In the genomic region with DNA sequence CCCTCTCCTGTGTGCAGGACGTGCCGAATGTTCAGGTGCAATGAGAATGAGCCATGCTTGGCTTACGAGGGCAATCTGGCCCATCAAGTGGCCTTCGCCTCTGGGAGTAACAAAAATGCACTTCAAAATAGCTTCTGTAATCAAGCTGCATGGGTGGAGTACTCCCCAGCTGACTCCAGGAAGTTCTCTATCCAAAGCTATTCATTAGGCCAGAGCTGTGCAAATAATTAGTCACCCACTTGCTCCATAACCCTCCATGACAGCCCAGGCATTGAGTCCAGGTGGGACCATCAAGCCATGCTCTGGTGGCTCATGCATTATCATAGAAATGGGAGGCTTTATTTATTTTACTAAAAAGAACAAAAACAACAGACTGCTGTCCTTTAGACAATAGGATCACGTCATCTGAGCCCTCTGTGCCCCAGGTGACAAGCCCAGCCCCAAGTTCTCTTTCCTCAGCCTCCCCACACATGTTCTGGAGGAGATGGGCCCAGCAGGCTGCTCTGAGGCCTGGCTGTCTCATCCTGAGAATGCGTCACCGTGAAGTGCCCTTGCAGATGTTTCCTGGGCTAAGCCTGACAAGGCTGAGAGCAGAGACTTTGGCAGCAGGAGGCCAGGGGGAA, we compare ENCODE assay signal across 8 cellular contexts.
DNase-seq lines count a peak whose midpoint lies in the region; ATAC-seq, FAIRE-seq and TF ChIP-seq lines count a peak whose summit lies in the region.

No MANE protein-coding gene starts in this region.

- H2AFZ ChIP-seq in neural progenitor cell (replicated peaks), result no peak overlapping the region

- ATAC-seq in GM21367 (IDR thresholded peaks at IDR 0.05; ENCODE audit: unreplicated experiment), result peak; percentile 91

- H3K36me3 ChIP-seq in neural progenitor cell, result no peaks in the 10 kb centered on the region

- H3K9me3 Mint-ChIP-seq in neural progenitor cell (no peaks in the 10 kb centered on the region), glutamatergic neuron (ENCODE audit: unreplicated experiment) (no peaks in the 10 kb centered on the region)

- DNase-seq in COLO668 (lab: John Stamatoyannopoulos, UW; ENCODE audit: unreplicated experiment) (peak; percentile 96), HT-29 (ENCODE audit: low spot score) (peak; percentile 89), T-helper 2 cell (peak in 4 of 5 experiments; percentile 49 to 91 (median 62)), dermis microvascular lymphatic vessel endothelial cell (ENCODE audit: low read depth in 2 of 2) (peak; percentile 78 to 99), neural progenitor cell (ENCODE audit: low spot score) (no peak), glutamatergic neuron (no peak), H54 (ENCODE audit: insufficient read length, low spot score) (no peak)

- no peaks in the 10 kb centered on the region for H3K79me2 ChIP-seq in neural progenitor cell (ENCODE audit: low read depth)

- peaks cover 23% of the 10 kb centered on the region for H3K4me1 Mint-ChIP-seq in neural progenitor cell
- H3K4me1 Mint-ChIP-seq in glutamatergic neuron (ENCODE audit: low read depth, unreplicated experiment), result no peaks in the 10 kb centered on the region

- no peak overlapping the region for H3K4me3 ChIP-seq in neural progenitor cell

- H3K9me3 ChIP-seq in neural progenitor cell (ENCODE audit: low read depth), result no peaks in the 10 kb centered on the region

- peak overlapping the region; percentile 80 for H3K27ac Mint-ChIP-seq in neural progenitor cell
- no peak overlapping the region for H3K27ac Mint-ChIP-seq in glutamatergic neuron (ENCODE audit: unreplicated experiment)

- H3F3A ChIP-seq in neural progenitor cell (ENCODE audit: low read depth), result no peaks in the 10 kb centered on the region

- peaks cover 18% of the 10 kb centered on the region for H3K4me1 ChIP-seq in neural progenitor cell

- H3K27me3 Mint-ChIP-seq in neural progenitor cell (ENCODE audit: insufficient read depth, low read depth) (peaks cover 2% of the 10 kb centered on the region), glutamatergic neuron (ENCODE audit: unreplicated experiment) (no peaks in the 10 kb centered on the region)

- H3K36me3 Mint-ChIP-seq in neural progenitor cell (no peaks in the 10 kb centered on the region), glutamatergic neuron (ENCODE audit: unreplicated experiment) (no peaks in the 10 kb centered on the region)

- H4K20me1 ChIP-seq in neural progenitor cell (ENCODE audit: low read depth), result no peaks in the 10 kb centered on the region

- no peak for TF ChIP-seq POLR2A in H54 (IDR thresholded peaks at IDR 0.05; ENCODE audit: low read depth, low read length)

- no peak for FAIRE-seq in H54 (lab: Jason Lieb, UNC)

- TF ChIP-seq CTCF in neural progenitor cell (IDR thresholded peaks at IDR 0.05), result no peak
- TF ChIP-seq CTCF in glutamatergic neuron (IDR thresholded peaks at IDR 0.05; ENCODE audit: partially characterized antibody, unreplicated experiment), result no peak

- H3K27ac ChIP-seq in neural progenitor cell, result no peak overlapping the region

- no peak overlapping the region for H3K4me2 ChIP-seq in neural progenitor cell

- H3K9ac ChIP-seq in neural progenitor cell, result no peak overlapping the region

- no peak overlapping the region for H3K4me3 Mint-ChIP-seq in neural progenitor cell
- H3K4me3 Mint-ChIP-seq in glutamatergic neuron (ENCODE audit: unreplicated experiment), result no peak overlapping the region

- H3K27me3 ChIP-seq in neural progenitor cell, result no peaks in the 10 kb centered on the region

Comparison
In these comparisons a context has a peak if more than half of its experiments do, and no peak if none do; other contexts are left out.
1. DNase-seq: peak in COLO668 (single experiment), HT-29 (single experiment), T-helper 2 cell (4 of 5) and dermis microvascular lymphatic vessel endothelial cell (2 of 2); none in neural progenitor cell (single experiment), glutamatergic neuron (single experiment) and H54 (single experiment).